ENCODE assay signal across 6 cellular contexts in the genomic region with DNA sequence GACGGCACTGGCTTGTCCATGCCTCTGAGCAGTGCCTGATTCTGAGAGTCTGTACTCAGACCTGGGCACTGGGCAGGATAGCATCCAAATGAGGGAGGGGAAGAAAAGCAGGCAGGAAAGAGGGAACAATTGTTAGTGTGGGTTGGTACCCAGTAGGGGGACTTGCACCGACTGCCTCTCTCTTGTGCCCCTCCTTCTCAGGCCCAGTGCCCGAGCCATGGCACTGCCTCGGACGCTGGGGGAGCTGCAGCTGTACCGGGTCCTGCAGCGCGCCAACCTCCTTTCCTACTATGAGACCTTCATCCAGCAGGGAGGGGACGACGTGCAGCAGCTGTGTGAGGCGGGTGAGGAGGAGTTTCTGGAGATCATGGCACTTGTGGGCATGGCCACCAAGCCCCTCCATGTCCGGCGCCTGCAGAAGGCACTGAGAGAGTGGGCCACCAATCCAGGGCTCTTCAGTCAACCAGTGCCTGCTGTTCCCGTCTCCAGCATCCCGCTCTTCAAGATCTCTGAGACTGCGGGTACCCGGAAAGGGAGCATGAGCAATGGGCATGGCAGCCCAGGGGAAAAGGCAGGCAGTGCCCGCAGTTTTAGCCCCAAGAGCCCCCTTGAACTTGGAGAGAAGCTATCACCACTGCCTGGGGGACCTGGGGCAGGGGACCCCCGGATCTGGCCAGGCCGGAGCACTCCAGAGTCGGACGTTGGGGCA. TPM values are rescaled to one million over a fixed set of nuclear protein-coding genes. Genes with fewer than 3 reads are reported as not detected.
DNase-seq lines count a peak whose midpoint lies in the region; TF ChIP-seq lines count a peak whose summit lies in the region.

No MANE protein-coding gene starts in this region.

- peak overlapping the region; percentile 91 for H3K4me3 Mint-ChIP-seq in activated T-cell treated with anti-CD3 and anti-CD28 coated beads, Interleukin-2, amount 50 U/mL, for 24 hours

- H3K27ac ChIP-seq in tibial nerve = peak overlapping the region; percentile 98 to 100 (median 99)

- TF ChIP-seq CTCF in tibial nerve (IDR thresholded peaks at IDR 0.05) = peak in 3 of 5 experiments; percentile 21 to 40 (median 24)

- H3K4me1 Mint-ChIP-seq in activated T-cell treated with anti-CD3 and anti-CD28 coated beads, Interleukin-2, amount 50 U/mL, for 24 hours (ENCODE audit: low read depth) = peaks cover 77% of the 10 kb centered on the region

- H3K36me3 Mint-ChIP-seq in activated T-cell treated with anti-CD3 and anti-CD28 coated beads, Interleukin-2, amount 50 U/mL, for 24 hours (ENCODE audit: low read depth) = peaks cover 70% of the 10 kb centered on the region

- intact Hi-C loops in head of caudate nucleus (cut with DNase I) = no loop called here

- peak in 1 of 2 donors; percentile 23 for TF ChIP-seq POLR2A in tibial nerve (IDR thresholded peaks at IDR 0.05)

- H3K27me3 ChIP-seq in tibial nerve = no peaks in the 10 kb centered on the region

- H3K9me3 ChIP-seq in tibial nerve = no peaks in the 10 kb centered on the region

- DNase-seq in activated T-cell treated with anti-CD3 and anti-CD28 coated beads, Interleukin-2, amount 50 U/mL, for 24 hours = no peak
- DNase-seq in activated T-cell treated with anti-CD3 and anti-CD28 coated beads for 4 hours = no peak
- peak; percentile 53 to 87 (median 76) for DNase-seq in head of caudate nucleus
- DNase-seq in tibial nerve (ENCODE audit: low spot score in 2 of 2) = no peak
- DNase-seq in DMS153 (lab: John Stamatoyannopoulos, UW) = no peak
- no peak for DNase-seq in NCI-H2196 treated with DMSO at 0.1 percent for 48 hours (lab: John Stamatoyannopoulos, UW; ENCODE audit: unreplicated experiment)

- peak overlapping the region; percentile 96 for H3K27ac Mint-ChIP-seq in activated T-cell treated with anti-CD3 and anti-CD28 coated beads, Interleukin-2, amount 50 U/mL, for 24 hours

- H3K4me3 ChIP-seq in tibial nerve = peak overlapping the region in 3 of 4 donors; percentile 82 to 95 (median 92)

- peaks cover 3 to 65% (median 48%) of the 10 kb centered on the region in 4 donors for H3K4me1 ChIP-seq in tibial nerve

- WGBS in tibial nerve, 2 donors = 38 to 39% methylated on average over 22 of the region's 22 CpGs

- H3K27me3 Mint-ChIP-seq in activated T-cell treated with anti-CD3 and anti-CD28 coated beads, Interleukin-2, amount 50 U/mL, for 24 hours = no peaks in the 10 kb centered on the region

- peak in 1 of 2 donors; percentile 61 for TF ChIP-seq EP300 in tibial nerve (IDR thresholded peaks at IDR 0.05)

- no peaks in the 10 kb centered on the region for H3K9me3 Mint-ChIP-seq in activated T-cell treated with anti-CD3 and anti-CD28 coated beads, Interleukin-2, amount 50 U/mL, for 24 hours

- peaks cover 0 to 48% (median 8%) of the 10 kb centered on the region in 3 donors for H3K36me3 ChIP-seq in tibial nerve

RNA-seq across cellular contexts. Expression of a gene that starts 2.2 kb away (rescaled TPM):
- total RNA-seq in tibial nerve = 10 to 100 TPM; 29.3 to 42.2 (median 38.6) TPM

RNA-seq across cellular contexts. Expression of a gene that starts 12.5 kb away (rescaled TPM):
- 10 to 100 TPM in 1 of 4 donors, 1 to 10 TPM in 3; 4.8 to 10.2 (median 6.6) TPM for total RNA-seq in tibial nerve

RNA-seq across cellular contexts. Expression of a gene that starts 20.1 kb away (rescaled TPM):
- 100 to 1,000 TPM; 140 to 247 (median 183) TPM for total RNA-seq in tibial nerve

RNA-seq across cellular contexts. Expression of a gene that starts 37.2 kb away (rescaled TPM):
- total RNA-seq in tibial nerve = 100 to 1,000 TPM; 410 to 653 (median 527) TPM

RNA-seq across cellular contexts. Expression of a gene that starts 41.1 kb away (rescaled TPM):
- total RNA-seq in tibial nerve = under 1 TPM in 2 of 4 donors, not detected in 2; 0.30 to 0.59 TPM

Comparison
In these comparisons a context has a peak if more than half of its experiments do, and no peak if none do; other contexts are left out.
1. DNase-seq: peak in head of caudate nucleus (42 of 42); none in activated T-cell treated with anti-CD3 and anti-CD28 coated beads, Interleukin-2, amount 50 U/mL, for 24 hours (single experiment), activated T-cell treated with anti-CD3 and anti-CD28 coated beads for 4 hours (single experiment), tibial nerve (0 of 2), DMS153 (single experiment) and NCI-H2196 treated with DMSO at 0.1 percent for 48 hours (single experiment).